9 cellular contexts compared by ENCODE assay signal in the genomic region with DNA sequence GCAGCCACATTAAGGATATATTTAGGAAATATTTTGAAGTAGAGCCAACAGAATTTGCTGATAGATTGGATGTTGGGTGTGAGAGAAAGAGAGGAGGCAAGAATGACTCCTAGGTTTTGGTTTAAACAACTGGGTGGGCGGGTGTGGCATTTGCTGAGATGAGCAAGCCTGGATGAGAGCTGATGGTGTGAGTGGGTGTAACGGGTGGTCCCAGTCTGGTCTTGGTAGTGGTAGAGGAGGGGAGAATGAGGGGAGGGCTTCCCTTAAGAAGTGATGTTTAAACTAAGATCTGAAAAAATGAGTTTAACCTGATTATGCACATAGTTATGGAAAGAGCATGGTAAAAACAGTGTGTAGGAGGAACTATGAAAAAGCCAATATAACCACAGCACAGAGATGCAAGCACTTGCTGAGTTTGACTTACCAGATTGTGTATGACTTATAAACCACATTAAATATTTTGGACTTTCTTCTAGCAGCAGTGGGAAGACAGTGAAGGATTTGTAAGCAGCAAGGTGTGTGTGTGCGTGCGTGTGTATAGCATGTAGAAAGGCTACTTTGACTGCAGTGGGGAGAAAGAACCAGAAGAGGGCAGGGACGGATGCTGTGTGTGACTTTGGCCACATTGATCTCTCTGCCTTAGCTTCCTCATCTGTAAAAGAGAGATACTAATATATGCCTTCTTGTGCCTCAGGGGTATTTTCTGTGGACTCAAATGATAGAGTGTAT.
DNase-seq lines count a peak whose midpoint lies in the region; ATAC-seq and TF ChIP-seq lines count a peak whose summit lies in the region.
"Had no signal": no experiment of that assay in that cellular context is flagged by ENCODE, and none has a peak within 500 bp of the region (broad histone marks: within the 10 kb centered on the region; RNA-seq: fewer than 3 reads in every experiment).

No MANE protein-coding gene starts in this region.

- H3K27ac ChIP-seq in osteoblast (ENCODE audit: low read depth, low read length), result no peak overlapping the region

- no peaks in the 10 kb centered on the region for H3K36me3 Mint-ChIP-seq in activated naive CD4-positive, alpha-beta T cell treated with anti-CD3 and anti-CD28 coated beads for 36 hours (ENCODE audit: low read depth)

- H3K36me3 ChIP-seq in osteoblast (ENCODE audit: insufficient read depth, low read length), result no peaks in the 10 kb centered on the region

- no peaks in the 10 kb centered on the region for H3K79me2 ChIP-seq in osteoblast (ENCODE audit: insufficient read depth, low read length)

- no peaks in the 10 kb centered on the region for H3K4me1 ChIP-seq in osteoblast (ENCODE audit: insufficient read depth, low read length)

- no peaks in the 10 kb centered on the region for H4K20me1 ChIP-seq in osteoblast (ENCODE audit: insufficient read depth, low read length)

- peak; percentile 7 for DNase-seq in NK-92 treated with Interleukin-12 subunit alpha and Interleukin-12 subunit beta, amount 100 ng/mL, for 24 hours (lab: John Stamatoyannopoulos, UW)
- no peak for DNase-seq in NK-92 (lab: John Stamatoyannopoulos, UW; ENCODE audit: unreplicated experiment)
- DNase-seq in MV-4-11 (lab: John Stamatoyannopoulos, UW), result peak; percentile 37
- peak; percentile 37 for DNase-seq in activated naive CD4-positive, alpha-beta T cell treated with anti-CD3 and anti-CD28 coated beads for 36 hours
- DNase-seq in osteoblast (ENCODE audit: insufficient read length, low spot score, missing footprints), result no peak
- no peak for DNase-seq in GM03348 (ENCODE audit: low spot score)

- intact Hi-C loops in activated naive CD4-positive, alpha-beta T cell treated with anti-CD3 and anti-CD28 coated beads for 36 hours (cut with micrococcal nuclease), result no loop called here

- TF ChIP-seq CTCF in osteoblast (IDR thresholded peaks at IDR 0.05; ENCODE audit: extremely low read depth, low read depth, low read length), result peak; percentile 42

- H3K27me3 ChIP-seq in osteoblast (ENCODE audit: insufficient read depth, low read length), result no peaks in the 10 kb centered on the region

- H3K27me3 Mint-ChIP-seq in activated naive CD4-positive, alpha-beta T cell treated with anti-CD3 and anti-CD28 coated beads for 36 hours (ENCODE audit: low read depth), result peaks cover 20% of the 10 kb centered on the region

- H3K4me1 Mint-ChIP-seq in activated naive CD4-positive, alpha-beta T cell treated with anti-CD3 and anti-CD28 coated beads for 36 hours (ENCODE audit: low read depth), result peaks cover 8% of the 10 kb centered on the region

- CTCF ChIA-PET in activated naive CD4-positive, alpha-beta T cell treated with anti-CD3 and anti-CD28 coated beads for 36 hours (lab: Charles Lee), result no interaction called here

- no peak overlapping the region for H3K4me3 ChIP-seq in osteoblast (ENCODE audit: insufficient read depth, low read length)
- H3K4me3 ChIP-seq: lung had no signal

- H2AFZ ChIP-seq in osteoblast (ENCODE audit: low read length), result no peak overlapping the region

- no peak overlapping the region for H3K27ac Mint-ChIP-seq in activated naive CD4-positive, alpha-beta T cell treated with anti-CD3 and anti-CD28 coated beads for 36 hours

- no peak overlapping the region for H3K4me3 Mint-ChIP-seq in activated naive CD4-positive, alpha-beta T cell treated with anti-CD3 and anti-CD28 coated beads for 36 hours

- ATAC-seq in GM18873 (IDR thresholded peaks at IDR 0.05; ENCODE audit: low FRiP score, unreplicated experiment) (no peak), GM21367 (IDR thresholded peaks at IDR 0.05; ENCODE audit: unreplicated experiment) (no peak)

- H3K9me3 ChIP-seq in osteoblast (ENCODE audit: low read depth, low read length), result no peaks in the 10 kb centered on the region

- H3K9me3 Mint-ChIP-seq in activated naive CD4-positive, alpha-beta T cell treated with anti-CD3 and anti-CD28 coated beads for 36 hours, result peaks cover 4% of the 10 kb centered on the region

- H3K4me2 ChIP-seq in osteoblast (ENCODE audit: insufficient read depth, low read length), result no peak overlapping the region

Comparison
In these comparisons a context has a peak if more than half of its experiments do, and no peak if none do; other contexts are left out.
1. DNase-seq: peak in NK-92 treated with Interleukin-12 subunit alpha and Interleukin-12 subunit beta, amount 100 ng/mL, for 24 hours (single experiment), MV-4-11 (single experiment) and activated naive CD4-positive, alpha-beta T cell treated with anti-CD3 and anti-CD28 coated beads for 36 hours (single experiment); none in NK-92 (single experiment), osteoblast (single experiment) and GM03348 (single experiment).